Comparison of ENCODE assay signal across 9 cellular contexts in genomic region chr10:91590142-91590903, GRCh38. TPM values are rescaled to one million over a fixed set of nuclear protein-coding genes. Genes with fewer than 3 reads are reported as not detected.
DNase-seq lines count a peak whose midpoint lies in the region; ATAC-seq, FAIRE-seq and TF ChIP-seq lines count a peak whose summit lies in the region.
"Had no signal": no experiment of that assay in that cellular context is flagged by ENCODE, and none has a peak within 500 bp of the region (broad histone marks: within the 10 kb centered on the region; RNA-seq: fewer than 3 reads in every experiment).

No MANE protein-coding gene starts in this region.

- no peaks in the 10 kb centered on the region for H4K20me1 ChIP-seq in endothelial cell of umbilical vein (replicated peaks; ENCODE audit: control insufficient read depth, extremely low read depth, insufficient read depth, low read length)

- peak; percentile 21 for FAIRE-seq in endothelial cell of umbilical vein (lab: Jason Lieb, UNC)

- ATAC-seq in Panc1 (peak; percentile 83), upper lobe of right lung (peak; percentile 46), HG02884 (IDR thresholded peaks at IDR 0.05; ENCODE audit: unreplicated experiment) (no peak)

- no peak for TF ChIP-seq CTCF in Panc1 (IDR thresholded peaks at IDR 0.05)
- TF ChIP-seq CTCF in endothelial cell of umbilical vein (IDR thresholded peaks at IDR 0.05; ENCODE audit: extremely low read depth in 1 of 2, insufficient read depth in 1 of 2, low read depth in 1 of 2, low read length in 2 of 2), result no peak
- no peak for TF ChIP-seq CTCF in upper lobe of right lung (IDR thresholded peaks at IDR 0.05)

- POLR2A ChIA-PET in Panc1 (lab: Charles Lee) (no interaction called here), endothelial cell of umbilical vein (lab: Charles Lee) (no interaction called here)

- H3K79me2 ChIP-seq in endothelial cell of umbilical vein (ENCODE audit: control insufficient read depth, insufficient read depth, low read length), result no peaks in the 10 kb centered on the region

- H3K27me3 ChIP-seq in Panc1 (ENCODE audit: control insufficient read depth, insufficient read depth, low read length) (no peaks in the 10 kb centered on the region), endothelial cell of umbilical vein (ENCODE audit: control insufficient read depth in 2 of 2, insufficient read depth in 2 of 2, low read length in 2 of 2) (peaks cover 0 to 3% of the 10 kb centered on the region in 2 experiments), upper lobe of right lung (no peaks in the 10 kb centered on the region)

- H3K4me3 ChIP-seq in Panc1 (ENCODE audit: low read depth in 2 of 2, low read length in 2 of 2) (no peak overlapping the region), endothelial cell of umbilical vein (replicated peaks in 1 of 3; ENCODE audit: insufficient read depth in 1 of 3, low read depth in 1 of 3, low read length in 3 of 3) (no peak overlapping the region), upper lobe of right lung (no peak overlapping the region)

- H3K36me3 ChIP-seq in Panc1 (ENCODE audit: control insufficient read depth, insufficient read depth, low read length), result no peaks in the 10 kb centered on the region
- no peaks in the 10 kb centered on the region for H3K36me3 ChIP-seq in endothelial cell of umbilical vein (ENCODE audit: control insufficient read depth in 2 of 2, extremely low read depth in 1 of 2, insufficient read depth in 2 of 2, low read length in 2 of 2)
- no peaks in the 10 kb centered on the region for H3K36me3 ChIP-seq in upper lobe of right lung

- no peak overlapping the region for H3K9ac ChIP-seq in endothelial cell of umbilical vein (replicated peaks; ENCODE audit: extremely low read depth, insufficient read depth, low read length)

- dilution Hi-C loops in endothelial cell of umbilical vein (cut with MboI; ENCODE audit: extremely low pct_ligation_motif_present, low sequenced_read_pairs), result no loop called here

- TF ChIP-seq POLR2A in endothelial cell of umbilical vein (IDR thresholded peaks at IDR 0.05; ENCODE audit: low read depth, low read length), result no peak

- no peak overlapping the region for H2AFZ ChIP-seq in endothelial cell of umbilical vein (ENCODE audit: low read depth, low read length)

- BruUV-seq in Panc1 (replicated peaks; lab: Mats Ljungman, UMichigan) (no TSS peak), endothelial cell of umbilical vein (replicated peaks; lab: Mats Ljungman, UMichigan) (no TSS peak)

- CTCF ChIA-PET in Panc1 (lab: Charles Lee), result no interaction called here
- CTCF ChIA-PET in endothelial cell of umbilical vein (lab: Charles Lee), result interaction anchor here (0.7 to 4.3 kb wide), 5 partner anchors 14 to 53 kb away, joined by 3 to 18 read pairs (median 4); no protein-coding TSS in a partner anchor

- H3K4me2 ChIP-seq in endothelial cell of umbilical vein (ENCODE audit: insufficient read depth, low read length), result no peak overlapping the region

- no peak overlapping the region; the same call in 1 of the 2 replicates for H3K27ac ChIP-seq in Panc1 (ENCODE audit: low read length)
- H3K27ac ChIP-seq in endothelial cell of umbilical vein (ENCODE audit: insufficient read depth, low read depth, low read length), result no peak overlapping the region
- H3K27ac ChIP-seq in upper lobe of right lung, result peak overlapping the region; percentile 70

- DNase-seq in Panc1 (ENCODE audit: low read depth, low spot score) (no peak), endothelial cell of umbilical vein (ENCODE audit: low read depth, low spot score) (peak; percentile 88), mucosa of gallbladder (ENCODE audit: low spot score) (peak; percentile 73), upper lobe of right lung (no peak), NAMALWA (ENCODE audit: low spot score) (no peak), SW 1271 (lab: John Stamatoyannopoulos, UW) (no peak), NCI-H187 (lab: John Stamatoyannopoulos, UW) (no peak)
- DNase-seq: NCI-H748 treated with DMSO at 0.1 percent for 48 hours had no signal

- intact Hi-C loops in Panc1 (cut with micrococcal nuclease; ENCODE audit: unreplicated experiment), result no loop called here
- intact Hi-C loops in endothelial cell of umbilical vein (cut with micrococcal nuclease), result loop anchor here (2.0 kb wide), 1 partner anchor 42 kb away; the partner anchor contains the start of gene PPP1R3C
- intact Hi-C loops in upper lobe of right lung (cut with DNase I), result no loop called here

- in situ Hi-C loops in Panc1 (cut with HindIII; ENCODE audit: low pct_unique_long_range_greater_than_20kb, low sequenced_read_pairs), result no loop called here

- no peaks in the 10 kb centered on the region for H3K9me1 ChIP-seq in endothelial cell of umbilical vein (replicated peaks; ENCODE audit: control insufficient read depth, extremely low read depth, insufficient read depth, low read length)

- H3K9me3 ChIP-seq in Panc1 (ENCODE audit: control insufficient read depth, insufficient read depth, low read depth, low read length) (no peaks in the 10 kb centered on the region), endothelial cell of umbilical vein (replicated peaks; ENCODE audit: control insufficient read depth, insufficient read depth, low read length) (no peaks in the 10 kb centered on the region), upper lobe of right lung (no peaks in the 10 kb centered on the region)

- H3K4me1 ChIP-seq in Panc1 (ENCODE audit: control insufficient read depth, insufficient read depth, low read length) (peaks cover 7% of the 10 kb centered on the region; the same call in 1 of the 2 replicates), endothelial cell of umbilical vein (ENCODE audit: control insufficient read depth, extremely low read depth, insufficient read depth, low read length) (peaks cover 37% of the 10 kb centered on the region), upper lobe of right lung (peaks cover 15% of the 10 kb centered on the region)

TF ChIP-seq in endothelial cell of umbilical vein, 7 proteins besides CTCF, POLR2A, EP300 and RAD21:
- TF ChIP-seq FOS (IDR thresholded peaks at IDR 0.05; ENCODE audit: borderline replicate concordance, insufficient read depth, low read length) (no peak), GATA2 (IDR thresholded peaks at IDR 0.05; ENCODE audit: insufficient read depth, insufficient read length, low read depth, low read length) (no peak), POLR2AphosphoS5 (IDR thresholded peaks at IDR 0.05; ENCODE audit: insufficient read depth, low read depth, low read length) (no peak), JUN (IDR thresholded peaks at IDR 0.05; ENCODE audit: borderline replicate concordance, insufficient read depth, insufficient read length, low read depth) (no peak)

RNA-seq across cellular contexts. Expression of gene PPP1R3C, which starts 42.5 kb away (rescaled TPM):
- 1.2 TPM for total RNA-seq in Panc1 (2021; ENCODE audit: unreplicated experiment)
- 0.94 TPM for polyA plus RNA-seq in Panc1 (2012; ENCODE audit: insufficient read length)
- total RNA-seq in endothelial cell of umbilical vein, result 0.74 and 1.6 TPM in 2 replicates
- polyA plus RNA-seq in endothelial cell of umbilical vein, result 2.0 TPM in 2 replicates
- polyA plus RNA-seq in endothelial cell of umbilical vein (2011; cell fraction: cytosol; rRNA removed), result 1.4 and 2.1 TPM in 2 replicates
- 1.1 and 2.0 TPM in 2 replicates for polyA plus RNA-seq in endothelial cell of umbilical vein (2011; cell fraction: nucleus; rRNA removed)
- 4.7 and 10.1 TPM in 2 replicates for polyA plus RNA-seq in endothelial cell of umbilical vein (2012)
- polyA minus RNA-seq in endothelial cell of umbilical vein, result 6.1 and 7.6 TPM in 2 replicates
- polyA minus RNA-seq in endothelial cell of umbilical vein (2011; cell fraction: cytosol; rRNA and poly(A)+ RNA removed), result 8.5 TPM
- 2.8 and 2.9 TPM in 2 replicates for polyA minus RNA-seq in endothelial cell of umbilical vein (2011; cell fraction: nucleus; rRNA and poly(A)+ RNA removed)
- 47.6 TPM for total RNA-seq in mucosa of gallbladder
- 15.1 TPM for total RNA-seq in upper lobe of right lung

Comparison
In these comparisons a context has a peak if more than half of its experiments do, and no peak if none do; other contexts are left out.
1. DNase-seq: peak in endothelial cell of umbilical vein (single experiment) and mucosa of gallbladder (single experiment); none in Panc1 (single experiment), upper lobe of right lung (single experiment), NAMALWA (single experiment), SW 1271 (0 of 2) and NCI-H187 (0 of 2).